In genomic region chr1:24074817-24075725, GRCh38 we compare ENCODE assay signal across 22 cellular contexts. TPM values are rescaled to one million over a fixed set of nuclear protein-coding genes. Genes with fewer than 3 reads are reported as not detected.
DNase-seq lines count a peak whose midpoint lies in the region; ATAC-seq and TF ChIP-seq lines count a peak whose summit lies in the region.
"Had no signal": no experiment of that assay in that cellular context is flagged by ENCODE, and none has a peak within 500 bp of the region (broad histone marks: within the 10 kb centered on the region; RNA-seq: fewer than 3 reads in every experiment).

No MANE protein-coding gene starts in this region.

- H3K4me2 ChIP-seq in MM.1S (ENCODE audit: low read depth, low read length): no peak overlapping the region

- H3K9ac ChIP-seq in MM.1S (ENCODE audit: low read length): no peak overlapping the region
- H3K9ac ChIP-seq: GM23248 had no signal

- CTCF ChIA-PET in HEK293 (lab: Yijun Ruan, JAX): interaction anchor here (0.7 to 1.3 kb wide), 5 partner anchors 75 to 297 kb away, joined by 3 to 7 read pairs (median 4); no protein-coding TSS in a partner anchor

- H3K36me3 Mint-ChIP-seq in T-helper 17 cell (ENCODE audit: low read depth): no peaks in the 10 kb centered on the region
- H3K36me3 Mint-ChIP-seq: CD8-positive, alpha-beta memory T cell; naive thymus-derived CD8-positive, alpha-beta T cell had no signal

- no peak for ATAC-seq in T-helper 17 cell
- no peak for ATAC-seq in lower lobe of right lung
- ATAC-seq in HG03457 (IDR thresholded peaks at IDR 0.05; ENCODE audit: unreplicated experiment): no peak
- ATAC-seq: naive thymus-derived CD8-positive, alpha-beta T cell had no signal

- H4K20me1 ChIP-seq in MM.1S (ENCODE audit: insufficient read depth, low read length): no peaks in the 10 kb centered on the region

- no peaks in the 10 kb centered on the region for H3F3A ChIP-seq in MM.1S (ENCODE audit: insufficient read depth, low read length)

- in situ Hi-C loops in Caki2 (cut with HindIII; ENCODE audit: low pct_unique_long_range_greater_than_20kb, low sequenced_read_pairs): no loop called here

- H3K4me1 ChIP-seq in HEK293 (ENCODE audit: control insufficient read depth, insufficient read depth, low read length) (no peaks in the 10 kb centered on the region), lower lobe of right lung (peaks cover 5% of the 10 kb centered on the region), MM.1S (ENCODE audit: low read length) (no peaks in the 10 kb centered on the region)

- H3K4me3 Mint-ChIP-seq in T-helper 17 cell: peak overlapping the region; percentile 19
- H3K4me3 Mint-ChIP-seq: CD8-positive, alpha-beta memory T cell; naive thymus-derived CD8-positive, alpha-beta T cell had no signal

- H2AFZ ChIP-seq in MM.1S (ENCODE audit: low read length): no peak overlapping the region
- H2AFZ ChIP-seq: GM23248 had no signal

- no peak overlapping the region for H3K27ac ChIP-seq in HEK293 (ENCODE audit: extremely low read depth, low read depth, low read length)
- H3K27ac ChIP-seq in lower lobe of right lung: no peak overlapping the region
- H3K27ac ChIP-seq in MM.1S (ENCODE audit: low read length): no peak overlapping the region
- H3K27ac ChIP-seq: GM23248, ovary had no signal

- H3K9me2 ChIP-seq in MM.1S (replicated peaks; ENCODE audit: insufficient read depth, low read length): no peaks in the 10 kb centered on the region

- TF ChIP-seq CTCF in HEK293 (tag by site-specific recombination; IDR thresholded peaks at IDR 0.05) (0 out of 2 replicates have a peak, but pooled peaks have one; percentile 14), lower lobe of right lung (IDR thresholded peaks at IDR 0.05) (no peak), MM.1S (IDR thresholded peaks at IDR 0.05; ENCODE audit: low read length) (no peak)

- H3K79me2 ChIP-seq in MM.1S (ENCODE audit: low read length): no peaks in the 10 kb centered on the region

- H3K36me3 ChIP-seq in HEK293 (ENCODE audit: control insufficient read depth in 2 of 2, insufficient read depth in 1 of 2, low read length in 2 of 2) (no peaks in the 10 kb centered on the region), lower lobe of right lung (no peaks in the 10 kb centered on the region), MM.1S (replicated peaks; ENCODE audit: insufficient read depth, low read length) (no peaks in the 10 kb centered on the region)
- H3K36me3 ChIP-seq: ovary had no signal

- DNase-seq in Caki2 (ENCODE audit: low read depth) (peak; percentile 4), T-helper 17 cell (no peak), lower lobe of right lung (peak; percentile 16), MM.1S (no peak), nucleus accumbens (lab: John Stamatoyannopoulos, UW) (no peak)
- DNase-seq: activated CD4-positive, alpha-beta T cell treated with anti-CD3 and anti-CD28 coated beads for 4 hours; activated naive CD4-positive, alpha-beta T cell treated with Interleukin-2 at 50 U/mL for 16 hours; activated T-cell treated with anti-CD3 and anti-CD28 coated beads, Interleukin-2, amount 50 U/mL, for 48 hours; CD8-positive, alpha-beta memory T cell; GM23248; KG1; naive thymus-derived CD8-positive, alpha-beta T cell; NCI-H1048; NCI-H2029; ovary; stimulated activated CD4-positive, alpha-beta T cell treated with anti-CD3 and anti-CD28 coated beads, Interleukin-12 subunit alpha, Interleukin-12 subunit beta, amount 100 ng/mL, for 4 hours; stimulated activated CD4-positive, alpha-beta T cell treated with anti-CD3 and anti-CD28 coated beads, Interleukin-4, amount 100 ng/mL, for 4 hours; stimulated activated naive CD8-positive, alpha-beta T cell treated with anti-CD3 and anti-CD28 coated beads, Interleukin-15, Interleukin-2, amounts not matched to agents 100 U/mL and 50 U/mL, for 24 hours had no signal

- H3K27me3 ChIP-seq in lower lobe of right lung (ENCODE audit: low read depth): no peaks in the 10 kb centered on the region
- no peaks in the 10 kb centered on the region for H3K27me3 ChIP-seq in MM.1S (replicated peaks; ENCODE audit: insufficient read depth, low read length)
- H3K27me3 ChIP-seq: ovary, right atrium auricular region had no signal

- peaks cover 6% of the 10 kb centered on the region for H3K27me3 Mint-ChIP-seq in T-helper 17 cell

- no peak overlapping the region for H3K27ac Mint-ChIP-seq in T-helper 17 cell
- H3K27ac Mint-ChIP-seq: CD8-positive, alpha-beta memory T cell; naive thymus-derived CD8-positive, alpha-beta T cell had no signal

- intact Hi-C loops in lower lobe of right lung (cut with DNase I): no loop called here

- H3K4me1 Mint-ChIP-seq in T-helper 17 cell: peaks cover 2% of the 10 kb centered on the region

- POLR2A ChIA-PET in HEK293 (lab: Yijun Ruan, JAX): no interaction called here

- H3K9me3 ChIP-seq in HEK293 (ENCODE audit: control insufficient read depth, insufficient read depth, low read depth, low read length): no peaks in the 10 kb centered on the region
- H3K9me3 ChIP-seq in T-helper 17 cell (ENCODE audit: control insufficient read depth, low read length, poor library complexity, severe bottlenecking): no peaks in the 10 kb centered on the region
- H3K9me3 ChIP-seq in lower lobe of right lung: no peaks in the 10 kb centered on the region
- no peaks in the 10 kb centered on the region for H3K9me3 ChIP-seq in MM.1S (replicated peaks; ENCODE audit: insufficient read depth, low read length)
- H3K9me3 ChIP-seq: ovary, right atrium auricular region had no signal

- no peak overlapping the region for H3K4me3 ChIP-seq in HEK293 (ENCODE audit: low read depth, low read length)
- no peak overlapping the region for H3K4me3 ChIP-seq in lower lobe of right lung
- no peak overlapping the region for H3K4me3 ChIP-seq in MM.1S (ENCODE audit: low read length)
- H3K4me3 ChIP-seq: GM23248, ovary, right atrium auricular region had no signal

TF ChIP-seq in HEK293, 187 proteins besides CTCF, POLR2A, EP300 and RAD21:
- TF ChIP-seq ZNF777 (tag by site-specific recombination; IDR thresholded peaks at IDR 0.05; ENCODE audit: borderline replicate concordance) (no peak), YY2 (tag by site-specific recombination; IDR thresholded peaks at IDR 0.05) (no peak), ZNF155 (tag by site-specific recombination; IDR thresholded peaks at IDR 0.05) (no peak), PRDM10 (tag by site-specific recombination; IDR thresholded peaks at IDR 0.05) (no peak), ZNF121 (tag by site-specific recombination; IDR thresholded peaks at IDR 0.05) (peak; percentile 97), ZNF600 (tag by site-specific recombination; IDR thresholded peaks at IDR 0.05) (0 out of 2 replicates have a peak, but pooled peaks have one; percentile 36), ZNF48 (tag by site-specific recombination; IDR thresholded peaks at IDR 0.05) (no peak), SCRT2 (tag by site-specific recombination; IDR thresholded peaks at IDR 0.05) (peak; percentile 90), ZFHX2 (tag by site-specific recombination; conservative IDR thresholded peaks at IDR 0.05) (no peak)

RNA-seq across cellular contexts. Expression of gene MYOM3, which starts 36.9 kb away (rescaled TPM):
- total RNA-seq in Caki2 (2014; rRNA removed; shearing (Covaris generic); ENCODE audit: low replicate concordance): 30.5 and 31.5 TPM in 2 replicates
- total RNA-seq in T-helper 17 cell (not detected), lower lobe of right lung (0.15 TPM)
- total RNA-seq: CD8-positive, alpha-beta memory T cell; fibroblast of lung; naive thymus-derived CD8-positive, alpha-beta T cell had no signal

Comparison
In these comparisons a context has a peak if more than half of its experiments do, and no peak if none do; other contexts are left out.
1. DNase-seq: peak in Caki2 (single experiment) and lower lobe of right lung (single experiment); none in T-helper 17 cell (0 of 3), MM.1S (single experiment) and nucleus accumbens (0 of 56).
2. RNA of gene MYOM3, which starts 36.9 kb away (total RNA-seq): 30.5 to 31.5 TPM in Caki2; 0.15 TPM in lower lobe of right lung (single experiment) and not detected in T-helper 17 cell; every median in the first group is over 10 times any median in the second.